20 cellular contexts compared by ENCODE assay signal in genomic region chr7:105643384-105643783, GRCh38.
DNase-seq lines count a peak whose midpoint lies in the region; ATAC-seq and TF ChIP-seq lines count a peak whose summit lies in the region.
"Had no signal": no experiment of that assay in that cellular context is flagged by ENCODE, and none has a peak within 500 bp of the region (broad histone marks: within the 10 kb centered on the region; RNA-seq: fewer than 3 reads in every experiment).

No MANE protein-coding gene starts in this region.

- H3K4me2 ChIP-seq in fibroblast of lung (ENCODE audit: extremely low read depth, insufficient read depth, low read length) (no peak overlapping the region), neural progenitor cell (peak overlapping the region; percentile 50)
- H3K4me2 ChIP-seq: BLaER1 treated with 17β-estradiol and CSF1 and Interleukin-3, amounts not matched to agents 10 nM and 100 nM had no signal

- H3K36me3 Mint-ChIP-seq in neural progenitor cell (peaks cover 6% of the 10 kb centered on the region), chondrocyte (ENCODE audit: low read depth) (peaks cover 7% of the 10 kb centered on the region), HFFc6 (ENCODE audit: low read depth) (no peaks in the 10 kb centered on the region)
- H3K36me3 Mint-ChIP-seq in activated CD8-positive, alpha-beta T cell treated with anti-CD3 and anti-CD28 coated beads, Interleukin-2, amount 10 ng/mL, durations not matched to agents 7 days and 5 days (ENCODE audit: low read depth): no peaks in the 10 kb centered on the region

- POLR2A ChIA-PET in activated CD8-positive, alpha-beta T cell treated with anti-CD3 and anti-CD28 coated beads, Interleukin-2, amount 10 ng/mL, durations not matched to agents 7 days and 5 days (lab: Charles Lee): no interaction called here

- H3K27ac Mint-ChIP-seq in neural progenitor cell (no peak overlapping the region), chondrocyte (ENCODE audit: unreplicated experiment) (no peak overlapping the region), HFFc6 (no peak overlapping the region)
- H3K27ac Mint-ChIP-seq in activated CD8-positive, alpha-beta T cell treated with anti-CD3 and anti-CD28 coated beads, Interleukin-2, amount 10 ng/mL, durations not matched to agents 7 days and 5 days: no peak overlapping the region
- H3K27ac Mint-ChIP-seq: activated T-cell treated with anti-CD3 and anti-CD28 coated beads, Interleukin-2, amount 50 U/mL, for 24 hours; mesothelial cell of epicardium; T-cell had no signal

- H3K4me3 ChIP-seq in fibroblast of lung (replicated peaks in 1 of 4; ENCODE audit: control extremely low read depth in 1 of 4, insufficient read depth in 1 of 4, low read depth in 3 of 4, low read length in 4 of 4) (no peak overlapping the region), neural progenitor cell (no peak overlapping the region)
- H3K4me3 ChIP-seq: BLaER1 treated with 17β-estradiol and CSF1 and Interleukin-3, amounts not matched to agents 10 nM and 100 nM; esophagus muscularis mucosa; vagina had no signal

- H2AFZ ChIP-seq in fibroblast of lung (ENCODE audit: low read length): no peak overlapping the region
- H2AFZ ChIP-seq in neural progenitor cell (replicated peaks): no peak overlapping the region
- H2AFZ ChIP-seq: parathyroid adenoma had no signal

- ATAC-seq in activated CD8-positive, alpha-beta T cell treated with anti-CD3 and anti-CD28 coated beads, Interleukin-2, amount 10 ng/mL, durations not matched to agents 7 days and 5 days: no peak
- ATAC-seq: PC-3; stimulated activated effector memory CD8-positive, alpha-beta T cell treated with anti-CD3 and anti-CD28 coated beads, Interleukin-12 subunit alpha, Interleukin-12 subunit beta, amount 100 ng/mL, for 72 hours; T-cell had no signal

- H3K9me3 Mint-ChIP-seq in neural progenitor cell (no peaks in the 10 kb centered on the region), chondrocyte (ENCODE audit: low read depth) (no peaks in the 10 kb centered on the region), HFFc6 (no peaks in the 10 kb centered on the region)
- no peaks in the 10 kb centered on the region for H3K9me3 Mint-ChIP-seq in activated CD8-positive, alpha-beta T cell treated with anti-CD3 and anti-CD28 coated beads, Interleukin-2, amount 10 ng/mL, durations not matched to agents 7 days and 5 days (ENCODE audit: insufficient read depth)
- H3K9me3 Mint-ChIP-seq: activated T-cell treated with anti-CD3 and anti-CD28 coated beads, Interleukin-2, amount 50 U/mL, for 24 hours; mesothelial cell of epicardium; stimulated activated effector memory CD8-positive, alpha-beta T cell treated with anti-CD3 and anti-CD28 coated beads, Interleukin-12 subunit alpha, Interleukin-12 subunit beta, amount 100 ng/mL, for 72 hours; T-cell had no signal

- H3K4me3 Mint-ChIP-seq in neural progenitor cell: peak overlapping the region; percentile 30
- no peak overlapping the region for H3K4me3 Mint-ChIP-seq in chondrocyte (ENCODE audit: unreplicated experiment)
- H3K4me3 Mint-ChIP-seq in HFFc6: no peak overlapping the region
- no peak overlapping the region for H3K4me3 Mint-ChIP-seq in activated CD8-positive, alpha-beta T cell treated with anti-CD3 and anti-CD28 coated beads, Interleukin-2, amount 10 ng/mL, durations not matched to agents 7 days and 5 days
- H3K4me3 Mint-ChIP-seq: activated T-cell treated with anti-CD3 and anti-CD28 coated beads, Interleukin-2, amount 50 U/mL, for 24 hours; mesothelial cell of epicardium; stimulated activated effector memory CD8-positive, alpha-beta T cell treated with anti-CD3 and anti-CD28 coated beads, Interleukin-12 subunit alpha, Interleukin-12 subunit beta, amount 100 ng/mL, for 72 hours; T-cell had no signal

- peaks cover 72% of the 10 kb centered on the region for H3K4me1 Mint-ChIP-seq in neural progenitor cell
- peaks cover 10% of the 10 kb centered on the region for H3K4me1 Mint-ChIP-seq in chondrocyte (ENCODE audit: low read depth)
- H3K4me1 Mint-ChIP-seq in HFFc6 (ENCODE audit: low read depth): peaks cover 2% of the 10 kb centered on the region; the same call in 1 of the 2 replicates
- H3K4me1 Mint-ChIP-seq in activated CD8-positive, alpha-beta T cell treated with anti-CD3 and anti-CD28 coated beads, Interleukin-2, amount 10 ng/mL, durations not matched to agents 7 days and 5 days (ENCODE audit: low read depth): no peaks in the 10 kb centered on the region

- H3K4me1 ChIP-seq in fibroblast of lung (ENCODE audit: control insufficient read depth, extremely low read depth, insufficient read depth, low read length): no peaks in the 10 kb centered on the region
- H3K4me1 ChIP-seq in neural progenitor cell: peaks cover 46% of the 10 kb centered on the region
- H3K4me1 ChIP-seq: parathyroid adenoma had no signal

- peak in 1 of 2 donors; percentile 45 for TF ChIP-seq CTCF in fibroblast of lung (conservative IDR thresholded peaks at IDR 0.05 in 1 of 2, IDR thresholded peaks at IDR 0.05 in 1 of 2; ENCODE audit: low read depth in 1 of 2, low read length in 2 of 2)
- TF ChIP-seq CTCF in neural progenitor cell (IDR thresholded peaks at IDR 0.05): peak; percentile 58
- TF ChIP-seq CTCF in chondrocyte (IDR thresholded peaks at IDR 0.05): no peak
- TF ChIP-seq CTCF in HFFc6 (IDR thresholded peaks at IDR 0.05): no peak

- H3K79me2 ChIP-seq in fibroblast of lung (ENCODE audit: control insufficient read depth, insufficient read depth, low read length) (no peaks in the 10 kb centered on the region), neural progenitor cell (ENCODE audit: low read depth) (no peaks in the 10 kb centered on the region)
- H3K79me2 ChIP-seq: parathyroid adenoma had no signal

- CTCF ChIA-PET in activated CD8-positive, alpha-beta T cell treated with anti-CD3 and anti-CD28 coated beads, Interleukin-2, amount 10 ng/mL, durations not matched to agents 7 days and 5 days (lab: Charles Lee): interaction anchor here (1.0 to 1.5 kb wide), 3 partner anchors 14 to 328 kb away, joined by 3 to 7 read pairs (median 3); no protein-coding TSS in a partner anchor

- H3K9ac ChIP-seq in fibroblast of lung (ENCODE audit: insufficient read depth, low read length) (no peak overlapping the region), neural progenitor cell (no peak overlapping the region)
- H3K9ac ChIP-seq: BLaER1 treated with 17β-estradiol and CSF1 and Interleukin-3, amounts not matched to agents 10 nM and 100 nM; parathyroid adenoma had no signal

- no peaks in the 10 kb centered on the region for H4K20me1 ChIP-seq in fibroblast of lung (ENCODE audit: control insufficient read depth, extremely low read depth, insufficient read depth, low read length)
- peaks cover 20% of the 10 kb centered on the region for H4K20me1 ChIP-seq in neural progenitor cell (ENCODE audit: low read depth)

- peaks cover 33% of the 10 kb centered on the region for H3F3A ChIP-seq in neural progenitor cell (ENCODE audit: low read depth)

- peak; percentile 68 for DNase-seq in DMS 273 treated with DMSO at 0.1 percent for 48 hours (lab: John Stamatoyannopoulos, UW)
- peak; percentile 51 for DNase-seq in NCI-H524 treated with DMSO at 0.1 percent for 48 hours (lab: John Stamatoyannopoulos, UW)
- peak; percentile 30 to 45 for DNase-seq in fibroblast of lung (ENCODE audit: low read depth in 2 of 2)
- DNase-seq in neural progenitor cell (ENCODE audit: low spot score): peak; percentile 88
- no peak for DNase-seq in chondrocyte (ENCODE audit: low spot score)
- no peak for DNase-seq in HFFc6
- no peak for DNase-seq in activated CD8-positive, alpha-beta T cell treated with anti-CD3 and anti-CD28 coated beads, Interleukin-2, amount 10 ng/mL, durations not matched to agents 7 days and 5 days
- no peak for DNase-seq in NCI-H1436 treated with DMSO at 0.1 percent for 48 hours (lab: John Stamatoyannopoulos, UW)
- DNase-seq: activated T-cell treated with anti-CD3 and anti-CD28 coated beads, Interleukin-2, amount 50 U/mL, for 24 hours; KBM-7; NCI-H2029 treated with DMSO at 0.1 percent for 48 hours; PC-3; stimulated activated CD4-positive, alpha-beta T cell treated with anti-CD3 and anti-CD28 coated beads, Interleukin-4, amount 100 ng/mL, for 24 hours; T-cell had no signal

- H3K27me3 Mint-ChIP-seq in neural progenitor cell (ENCODE audit: insufficient read depth, low read depth) (peaks cover 11% of the 10 kb centered on the region), chondrocyte (ENCODE audit: low read depth) (no peaks in the 10 kb centered on the region), HFFc6 (ENCODE audit: insufficient read depth) (no peaks in the 10 kb centered on the region; the same call in 1 of the 2 replicates)
- no peaks in the 10 kb centered on the region for H3K27me3 Mint-ChIP-seq in activated CD8-positive, alpha-beta T cell treated with anti-CD3 and anti-CD28 coated beads, Interleukin-2, amount 10 ng/mL, durations not matched to agents 7 days and 5 days (ENCODE audit: low read depth)
- H3K27me3 Mint-ChIP-seq: activated T-cell treated with anti-CD3 and anti-CD28 coated beads, Interleukin-2, amount 50 U/mL, for 24 hours; T-cell had no signal

- H3K9me3 ChIP-seq in fibroblast of lung (ENCODE audit: control insufficient read depth, insufficient read depth, low read depth, low read length) (no peaks in the 10 kb centered on the region), neural progenitor cell (ENCODE audit: low read depth) (no peaks in the 10 kb centered on the region)
- H3K9me3 ChIP-seq: BLaER1 treated with 17β-estradiol and CSF1 and Interleukin-3, amounts not matched to agents 10 nM and 100 nM; esophagus muscularis mucosa; vagina had no signal

- H3K27me3 ChIP-seq in fibroblast of lung (ENCODE audit: control insufficient read depth, insufficient read depth, low read length) (no peaks in the 10 kb centered on the region), neural progenitor cell (no peaks in the 10 kb centered on the region)
- H3K27me3 ChIP-seq: BLaER1 treated with 17β-estradiol and CSF1 and Interleukin-3, amounts not matched to agents 10 nM and 100 nM; esophagus muscularis mucosa; vagina had no signal

- H3K36me3 ChIP-seq in fibroblast of lung (ENCODE audit: control insufficient read depth, insufficient read depth, low read length) (peaks cover 2% of the 10 kb centered on the region), neural progenitor cell (no peaks in the 10 kb centered on the region)
- H3K36me3 ChIP-seq: vagina had no signal

- H3K27ac ChIP-seq in fibroblast of lung (ENCODE audit: insufficient read depth, low read length): no peak overlapping the region
- no peak overlapping the region for H3K27ac ChIP-seq in neural progenitor cell
- H3K27ac ChIP-seq: BLaER1 treated with 17β-estradiol and CSF1 and Interleukin-3, amounts not matched to agents 10 nM and 100 nM; esophagus muscularis mucosa; parathyroid adenoma; vagina had no signal

Comparison
In these comparisons a context has a peak if more than half of its experiments do, and no peak if none do; other contexts are left out.
1. DNase-seq: peak in DMS 273 treated with DMSO at 0.1 percent for 48 hours (single experiment), NCI-H524 treated with DMSO at 0.1 percent for 48 hours (single experiment), fibroblast of lung (2 of 2) and neural progenitor cell (single experiment); none in chondrocyte (single experiment), HFFc6 (single experiment), activated CD8-positive, alpha-beta T cell treated with anti-CD3 and anti-CD28 coated beads, Interleukin-2, amount 10 ng/mL, durations not matched to agents 7 days and 5 days (single experiment) and NCI-H1436 treated with DMSO at 0.1 percent for 48 hours (single experiment).